Comparison of ENCODE assay signal across 1 cellular context in genomic region chr14:23624830-23625404, GRCh38.
TF ChIP-seq lines count a peak whose summit lies in the region.

No MANE protein-coding gene starts in this region.

TF ChIP-seq in GM23338, 12 proteins besides CTCF, POLR2A, EP300 and RAD21 (continued from another document):
- TF ChIP-seq ETS1 (IDR thresholded peaks at IDR 0.05) (no peak), STAT1 (IDR thresholded peaks at IDR 0.05; ENCODE audit: unreplicated experiment) (no peak), REST (IDR thresholded peaks at IDR 0.05; ENCODE audit: unreplicated experiment) (no peak)
